10 cellular contexts compared by ENCODE assay signal in genomic region chr16:87560428-87561199, GRCh38. TPM values are rescaled to one million over a fixed set of nuclear protein-coding genes. Genes with fewer than 3 reads are reported as not detected.
DNase-seq lines count a peak whose midpoint lies in the region; ATAC-seq and TF ChIP-seq lines count a peak whose summit lies in the region.
"Had no signal": no experiment of that assay in that cellular context is flagged by ENCODE, and none has a peak within 500 bp of the region (broad histone marks: within the 10 kb centered on the region; RNA-seq: fewer than 3 reads in every experiment).

No MANE protein-coding gene starts in this region.

- ATAC-seq in GM21367 (IDR thresholded peaks at IDR 0.05; ENCODE audit: unreplicated experiment): no peak

- H3K79me2 ChIP-seq in osteoblast (ENCODE audit: insufficient read depth, low read length): no peaks in the 10 kb centered on the region

- TF ChIP-seq CTCF in adrenal gland (IDR thresholded peaks at IDR 0.05) (no peak), osteoblast (IDR thresholded peaks at IDR 0.05; ENCODE audit: extremely low read depth, low read depth, low read length) (no peak)

- no peaks in the 10 kb centered on the region for H3K36me3 ChIP-seq in adrenal gland (replicated peaks in 1 of 2)
- H3K36me3 ChIP-seq in osteoblast (ENCODE audit: insufficient read depth, low read length): no peaks in the 10 kb centered on the region

- no peak overlapping the region for H3K4me2 ChIP-seq in osteoblast (ENCODE audit: insufficient read depth, low read length)

- H4K20me1 ChIP-seq in osteoblast (ENCODE audit: insufficient read depth, low read length): no peaks in the 10 kb centered on the region

- no peaks in the 10 kb centered on the region for H3K27me3 ChIP-seq in adrenal gland
- H3K27me3 ChIP-seq in osteoblast (ENCODE audit: insufficient read depth, low read length): peaks cover 4% of the 10 kb centered on the region

- no peak overlapping the region for H2AFZ ChIP-seq in osteoblast (ENCODE audit: low read length)

- H3K27ac ChIP-seq in adrenal gland (no peak overlapping the region), osteoblast (ENCODE audit: low read depth, low read length) (no peak overlapping the region)
- H3K27ac ChIP-seq: SK-N-MC had no signal

- H3K4me3 ChIP-seq in adrenal gland (no peak overlapping the region), osteoblast (ENCODE audit: insufficient read depth, low read length) (no peak overlapping the region)
- H3K4me3 ChIP-seq: SK-N-MC had no signal

- no peak for TF ChIP-seq POLR2A in adrenal gland (IDR thresholded peaks at IDR 0.05)

- intact Hi-C loops in adrenal gland (cut with DNase I): no loop called here

- H3K9me3 ChIP-seq in adrenal gland (replicated peaks in 1 of 3): no peaks in the 10 kb centered on the region
- H3K9me3 ChIP-seq in osteoblast (ENCODE audit: low read depth, low read length): no peaks in the 10 kb centered on the region

- DNase-seq in Daoy (ENCODE audit: low read depth) (peak; percentile 67), LoVo (ENCODE audit: low spot score) (peak; percentile 27), adrenal gland (peak in 5 of 7 donors; percentile 31 to 65 (median 39)), osteoblast (ENCODE audit: insufficient read length, low spot score, missing footprints) (peak; percentile 79), amniotic stem cell (lab: John Stamatoyannopoulos, UW) (no peak), inferior parietal cortex (ENCODE audit: extremely low spot score) (no peak), kidney glomerular epithelial cell (lab: John Stamatoyannopoulos, UW) (no peak)
- DNase-seq: GOT3 had no signal

- whole genome bisulfite sequencing in adrenal gland, 4 donors: 76 to 89% (median 78%) methylated on average over 9 to 12 of the region's 12 CpGs

- H3K4me1 ChIP-seq in adrenal gland (replicated peaks in 1 of 2) (peaks cover 9 to 10% of the 10 kb centered on the region in 2 donors), osteoblast (ENCODE audit: insufficient read depth, low read length) (no peaks in the 10 kb centered on the region)

RNA-seq across cellular contexts. Expression of gene JPH3, which starts 41.7 kb away (rescaled TPM):
- total RNA-seq in Daoy (2014; rRNA removed; shearing (Covaris generic)): 6.2 and 7.4 TPM in 2 replicates
- total RNA-seq in adrenal gland (1 to 10 TPM in 2 of 8 donors, under 1 TPM in 5, not detected in 1; 0.10 to 3.7 (median 0.38) TPM), osteoblast (under 0.01 TPM in 1 of 2 replicates, not detected in the other)
- 1 to 10 TPM in 1 of 3 donors, under 1 TPM in 2; 0.71 to 1.4 (median 0.82) TPM for polyA plus RNA-seq in adrenal gland

Comparison
In these comparisons a context has a peak if more than half of its experiments do, and no peak if none do; other contexts are left out.
1. DNase-seq: peak in Daoy (single experiment), LoVo (single experiment), adrenal gland (5 of 7) and osteoblast (single experiment); none in amniotic stem cell (single experiment), inferior parietal cortex (single experiment) and kidney glomerular epithelial cell (single experiment).